In the genomic region with DNA sequence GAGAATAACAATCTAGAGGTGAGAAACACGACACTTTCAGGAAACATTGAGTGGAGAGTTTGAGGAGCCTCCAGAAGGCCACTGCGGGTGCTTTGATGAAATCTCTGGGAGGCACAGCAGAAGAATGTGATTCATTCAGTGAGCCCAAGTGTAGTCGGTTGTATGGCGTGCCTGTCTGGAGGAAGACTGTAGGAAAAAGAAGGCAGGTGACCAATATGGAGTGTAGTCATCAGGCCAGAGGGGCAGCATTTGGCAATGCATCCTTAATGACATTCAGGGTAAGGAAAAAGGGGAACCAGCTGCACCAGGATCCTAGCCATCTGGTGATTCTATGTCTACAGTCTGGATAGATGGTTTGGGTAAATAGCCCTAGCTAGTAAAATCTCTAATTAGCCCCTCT, we compare ENCODE assay signal across 12 cellular contexts. TPM values are rescaled to one million over a fixed set of nuclear protein-coding genes. Genes with fewer than 3 reads are reported as not detected.
"Had no signal": no experiment of that assay in that cellular context is flagged by ENCODE, and none has a peak within 500 bp of the region (broad histone marks: within the 10 kb centered on the region; RNA-seq: fewer than 3 reads in every experiment).

No MANE protein-coding gene starts in this region.

RNA-seq across cellular contexts. Expression of a gene that starts 12.9 kb away (rescaled TPM):
- total RNA-seq: activated B cell treated with CpG ODN at 0.5 μM for 24 hours; activated CD4-positive, alpha-beta memory T cell treated with anti-CD3 and anti-CD28 coated beads for 36 hours; activated CD4-positive, alpha-beta memory T cell treated with anti-CD3 and anti-CD28 coated beads, Interleukin-2, amount 10 ng/mL, durations not matched to agents 7 days and 5 days; activated CD4-positive, alpha-beta T cell treated with anti-CD3 and anti-CD28 coated beads for 36 hours; activated CD4-positive, alpha-beta T cell treated with anti-CD3 and anti-CD28 coated beads, Interleukin-2, amount 10 ng/mL, durations not matched to agents 24 days and 14 days; activated CD8-positive, alpha-beta memory T cell treated with anti-CD3 and anti-CD28 coated beads for 36 hours; activated CD8-positive, alpha-beta memory T cell treated with anti-CD3 and anti-CD28 coated beads, Interleukin-2, amount 10 ng/mL, durations not matched to agents 7 days and 5 days; activated CD8-positive, alpha-beta T cell treated with anti-CD3 and anti-CD28 coated beads for 36 hours; activated CD8-positive, alpha-beta T cell treated with anti-CD3 and anti-CD28 coated beads, Interleukin-2, amount 10 ng/mL, durations not matched to agents 7 days and 5 days; T-helper 2 cell treated with Interferon-gamma antibody and Interleukin-4, amounts not matched to agents 100 ng/mL and 5 ng/mL, for 36 hours had no signal

RNA-seq across cellular contexts. Expression of a gene that starts 16.8 kb away (rescaled TPM):
- total RNA-seq: activated CD8-positive, alpha-beta memory T cell treated with anti-CD3 and anti-CD28 coated beads, Interleukin-2, amount 10 ng/mL, durations not matched to agents 7 days and 5 days had no signal

RNA-seq across cellular contexts. Expression of a gene that starts 59.9 kb away (rescaled TPM):
- total RNA-seq: activated B cell treated with CpG ODN at 0.5 μM for 24 hours; activated CD4-positive, alpha-beta memory T cell treated with anti-CD3 and anti-CD28 coated beads for 36 hours; activated CD4-positive, alpha-beta T cell treated with anti-CD3 and anti-CD28 coated beads for 36 hours; activated CD4-positive, alpha-beta T cell treated with anti-CD3 and anti-CD28 coated beads, Interleukin-2, amount 10 ng/mL, durations not matched to agents 24 days and 14 days; activated CD8-positive, alpha-beta memory T cell treated with anti-CD3 and anti-CD28 coated beads for 36 hours; activated CD8-positive, alpha-beta memory T cell treated with anti-CD3 and anti-CD28 coated beads, Interleukin-2, amount 10 ng/mL, durations not matched to agents 7 days and 5 days; activated CD8-positive, alpha-beta T cell treated with anti-CD3 and anti-CD28 coated beads for 36 hours; activated CD8-positive, alpha-beta T cell treated with anti-CD3 and anti-CD28 coated beads, Interleukin-2, amount 10 ng/mL, durations not matched to agents 7 days and 5 days; T-helper 1 cell treated with Interleukin-12 subunit alpha and Interleukin-12 subunit beta and Interleukin-4 antibody, amounts not matched to agents 30 ng/mL and 1 ng/mL, for 36 hours; T-helper 17 cell had no signal
